ENCODE assay signal across 1 cellular context in genomic region chr14:77026166-77026929, GRCh38.
TF ChIP-seq lines count a peak whose summit lies in the region.

No MANE protein-coding gene starts in this region.

TF ChIP-seq in HepG2, 621 proteins besides CTCF, POLR2A, EP300 and RAD21 (continued from another document and continues in another):
- TF ChIP-seq PPARG (CRISPR knock-in tag; conservative IDR thresholded peaks at IDR 0.05) (no peak), ZBTB33 (CRISPR knock-in tag; IDR thresholded peaks at IDR 0.05) (peak; percentile 69; the same call in 1 of the 2 replicates), FOXA1 (IDR thresholded peaks at IDR 0.05) (no peak), FOXA1 (CRISPR knock-in tag; IDR thresholded peaks at IDR 0.05) (no peak), TAF1 (CRISPR knock-in tag; IDR thresholded peaks at IDR 0.05) (no peak), HOXA3 (CRISPR knock-in tag; IDR thresholded peaks at IDR 0.05) (peak; percentile 52), ZNF234 (CRISPR knock-in tag; conservative IDR thresholded peaks at IDR 0.05) (no peak), ZFY (CRISPR knock-in tag; IDR thresholded peaks at IDR 0.05) (peak; percentile 16), GMEB2 (CRISPR knock-in tag; IDR thresholded peaks at IDR 0.05; ENCODE audit: low read depth) (no peak), ARID5B (CRISPR knock-in tag; IDR thresholded peaks at IDR 0.05) (0 out of 2 replicates have a peak, but pooled peaks have one; percentile 18), ZBTB3 (CRISPR knock-in tag; IDR thresholded peaks at IDR 0.05; ENCODE audit: borderline replicate concordance, low read depth) (no peak), ZSCAN22 (CRISPR knock-in tag; IDR thresholded peaks at IDR 0.05) (no peak), ZNF543 (CRISPR knock-in tag; IDR thresholded peaks at IDR 0.05) (no peak), MAFF (IDR thresholded peaks at IDR 0.05; ENCODE audit: low read depth, low read length) (no peak), LBX2 (CRISPR knock-in tag; IDR thresholded peaks at IDR 0.05; ENCODE audit: borderline replicate concordance) (no peak), ZNF687 (CRISPR knock-in tag; IDR thresholded peaks at IDR 0.05) (peak; percentile 85), ZNF777 (CRISPR knock-in tag; IDR thresholded peaks at IDR 0.05) (0 out of 2 replicates have a peak, but pooled peaks have one; percentile 1), MYC (CRISPR knock-in tag; IDR thresholded peaks at IDR 0.05; ENCODE audit: borderline replicate concordance) (0 out of 2 replicates have a peak, but pooled peaks have one; percentile 25), RBFOX2 (IDR thresholded peaks at IDR 0.05; ENCODE audit: low read depth, low read length) (peak; percentile 71), TBX2 (CRISPR knock-in tag; IDR thresholded peaks at IDR 0.05; ENCODE audit: borderline replicate concordance) (peak; percentile 46; the same call in 1 of the 2 replicates), ZBTB8A (CRISPR knock-in tag; IDR thresholded peaks at IDR 0.05; ENCODE audit: borderline replicate concordance, low read depth) (no peak), GTF2F1 (IDR thresholded peaks at IDR 0.05; ENCODE audit: low read length) (no peak), ZNF614 (CRISPR knock-in tag; IDR thresholded peaks at IDR 0.05; ENCODE audit: borderline replicate concordance) (no peak), THYN1 (CRISPR knock-in tag; IDR thresholded peaks at IDR 0.05; ENCODE audit: borderline replicate concordance, low read depth) (no peak), TOE1 (CRISPR knock-in tag; IDR thresholded peaks at IDR 0.05) (no peak), ZBTB4 (CRISPR knock-in tag; IDR thresholded peaks at IDR 0.05; ENCODE audit: borderline replicate concordance) (peak; percentile 90; the same call in 1 of the 2 replicates), ZNF12 (CRISPR knock-in tag; IDR thresholded peaks at IDR 0.05) (no peak), SOX6 (IDR thresholded peaks at IDR 0.05) (no peak), SOX6 (CRISPR knock-in tag; IDR thresholded peaks at IDR 0.05) (no peak), ZNF431 (CRISPR knock-in tag; IDR thresholded peaks at IDR 0.05; ENCODE audit: borderline replicate concordance, low read depth) (no peak), SIX4 (CRISPR knock-in tag; IDR thresholded peaks at IDR 0.05) (no peak), HBP1 (CRISPR knock-in tag; IDR thresholded peaks at IDR 0.05; ENCODE audit: low read depth) (no peak), ZC3H13 (CRISPR knock-in tag; IDR thresholded peaks at IDR 0.05) (peak; percentile 81), RFX1 (IDR thresholded peaks at IDR 0.05) (no peak), PATZ1 (CRISPR knock-in tag; IDR thresholded peaks at IDR 0.05) (peak; percentile 5; the same call in 1 of the 2 replicates), HIC2 (CRISPR knock-in tag; IDR thresholded peaks at IDR 0.05; ENCODE audit: low read depth) (no peak), SOX13 (IDR thresholded peaks at IDR 0.05) (no peak), SOX13 (CRISPR knock-in tag; conservative IDR thresholded peaks at IDR 0.05 in 1 of 2, IDR thresholded peaks at IDR 0.05 in 1 of 2) (no peak), ZNF10 (CRISPR knock-in tag; IDR thresholded peaks at IDR 0.05; ENCODE audit: borderline replicate concordance, low read depth) (no peak)
